Comparison of ENCODE assay signal across 8 cellular contexts in the genomic region with DNA sequence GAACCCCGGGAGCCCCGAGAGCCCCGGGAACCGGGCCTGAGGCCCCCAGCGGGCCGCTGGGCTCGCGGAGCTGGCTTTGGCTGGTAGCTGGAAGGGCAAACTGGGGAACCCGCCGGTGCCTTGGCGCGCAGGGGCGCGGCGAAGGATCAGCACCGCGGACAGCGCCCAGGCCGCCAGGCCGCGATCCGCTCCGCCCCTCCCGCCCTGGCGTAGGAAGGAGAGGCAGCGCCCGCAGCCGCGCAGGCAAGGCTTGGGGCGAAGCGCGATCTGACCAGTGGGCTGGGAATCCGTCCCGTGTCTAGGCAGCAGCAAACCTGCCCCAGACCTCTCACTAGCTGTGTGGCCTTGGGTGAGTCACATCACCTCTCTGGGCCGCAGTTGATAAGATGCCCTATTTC. TPM values are rescaled to one million over a fixed set of nuclear protein-coding genes. Genes with fewer than 3 reads are reported as not detected.
DNase-seq lines count a peak whose midpoint lies in the region; ATAC-seq, FAIRE-seq and TF ChIP-seq lines count a peak whose summit lies in the region.

No MANE protein-coding gene starts in this region.

- no peak for TF ChIP-seq POLR2A in H54 (IDR thresholded peaks at IDR 0.05; ENCODE audit: low read depth, low read length)

- no peaks in the 10 kb centered on the region for H3K9me3 ChIP-seq in naive thymus-derived CD4-positive, alpha-beta T cell (ENCODE audit: control insufficient read depth in 2 of 3, low read length in 3 of 3)

- H3K36me3 ChIP-seq in naive thymus-derived CD4-positive, alpha-beta T cell (ENCODE audit: control insufficient read depth in 2 of 3, insufficient read depth in 3 of 3, low read length in 3 of 3), result no peaks in the 10 kb centered on the region

- no peak overlapping the region for H3K4me3 Mint-ChIP-seq in activated T-cell treated with anti-CD3 and anti-CD28 coated beads, Interleukin-2, amount 50 U/mL, for 4 hours
- peak overlapping the region in 1 of 10 donors; percentile 19 for H3K4me3 Mint-ChIP-seq in naive thymus-derived CD4-positive, alpha-beta T cell

- intact Hi-C loops in naive thymus-derived CD4-positive, alpha-beta T cell (cut with micrococcal nuclease), result loop anchor here in 1 of 2 donors (1.0 kb wide), 1 partner anchor 38 kb away; a partner anchor contains a TSS

- DNase-seq in ACHN (peak; percentile 86), H54 (ENCODE audit: insufficient read length, low spot score) (peak; percentile 95), OCI-M2 (lab: John Stamatoyannopoulos, UW; ENCODE audit: unreplicated experiment) (peak; percentile 10), fibroblast of gingiva (ENCODE audit: low read depth) (peak; percentile 42)
- DNase-seq in activated T-cell treated with anti-CD3 and anti-CD28 coated beads, Interleukin-2, amount 50 U/mL, for 4 hours, result peak; percentile 60
- peak; percentile 50 to 87 (median 72) for DNase-seq in naive thymus-derived CD4-positive, alpha-beta T cell
- peak; percentile 17 to 56 for DNase-seq in stimulated activated CD8-positive, alpha-beta memory T cell treated with anti-CD3 and anti-CD28 coated beads, Interleukin-7, amount 100 ng/mL, for 4 hours (ENCODE audit: low read depth in 2 of 2)

- H3K9me3 Mint-ChIP-seq in activated T-cell treated with anti-CD3 and anti-CD28 coated beads, Interleukin-2, amount 50 U/mL, for 4 hours, result no peaks in the 10 kb centered on the region
- H3K9me3 Mint-ChIP-seq in naive thymus-derived CD4-positive, alpha-beta T cell, result peaks cover 0 to 6% (median 0%) of the 10 kb centered on the region in 11 donors

- no peaks in the 10 kb centered on the region for H3K36me3 Mint-ChIP-seq in activated T-cell treated with anti-CD3 and anti-CD28 coated beads, Interleukin-2, amount 50 U/mL, for 4 hours (ENCODE audit: insufficient read depth)
- H3K36me3 Mint-ChIP-seq in naive thymus-derived CD4-positive, alpha-beta T cell, result peaks cover 0 to 3% (median 0%) of the 10 kb centered on the region in 5 donors

- H3K27me3 ChIP-seq in naive thymus-derived CD4-positive, alpha-beta T cell (ENCODE audit: control insufficient read depth in 2 of 2, insufficient read depth in 2 of 2, low read length in 2 of 2), result no peaks in the 10 kb centered on the region

- FAIRE-seq in H54 (lab: Jason Lieb, UNC), result no peak

- POLR2A ChIA-PET in naive thymus-derived CD4-positive, alpha-beta T cell (lab: Charles Lee), result no interaction called here

- peak; percentile 98 to 99 for ATAC-seq in activated T-cell treated with anti-CD3 and anti-CD28 coated beads, Interleukin-2, amount 50 U/mL, for 4 hours
- peak; percentile 99 for ATAC-seq in naive thymus-derived CD4-positive, alpha-beta T cell
- ATAC-seq in HG03280 (IDR thresholded peaks at IDR 0.05; ENCODE audit: unreplicated experiment), result no peak

- peaks cover 67% of the 10 kb centered on the region for H3K27me3 Mint-ChIP-seq in activated T-cell treated with anti-CD3 and anti-CD28 coated beads, Interleukin-2, amount 50 U/mL, for 4 hours (ENCODE audit: low read depth)
- peaks cover 49 to 67% (median 58%) of the 10 kb centered on the region in 5 donors for H3K27me3 Mint-ChIP-seq in naive thymus-derived CD4-positive, alpha-beta T cell

- no peak overlapping the region for H3K27ac Mint-ChIP-seq in naive thymus-derived CD4-positive, alpha-beta T cell

- H3K27ac ChIP-seq in naive thymus-derived CD4-positive, alpha-beta T cell (ENCODE audit: low read depth, low read length), result no peak overlapping the region

- no peak overlapping the region for H3K4me3 ChIP-seq in naive thymus-derived CD4-positive, alpha-beta T cell (ENCODE audit: low read length)

- no peaks in the 10 kb centered on the region for H3K4me1 ChIP-seq in naive thymus-derived CD4-positive, alpha-beta T cell (ENCODE audit: control insufficient read depth in 2 of 2, insufficient read depth in 2 of 2, low read length in 2 of 2)

- in situ Hi-C loops in ACHN (cut with HindIII; ENCODE audit: low pct_ligation_motif_present, low pct_unique_long_range_greater_than_20kb, low sequenced_read_pairs), result no loop called here

- no peaks in the 10 kb centered on the region for H3K4me1 Mint-ChIP-seq in activated T-cell treated with anti-CD3 and anti-CD28 coated beads, Interleukin-2, amount 50 U/mL, for 4 hours (ENCODE audit: low read depth)
- H3K4me1 Mint-ChIP-seq in naive thymus-derived CD4-positive, alpha-beta T cell, result peaks cover 0 to 9% (median 0%) of the 10 kb centered on the region in 7 donors

- CTCF ChIA-PET in naive thymus-derived CD4-positive, alpha-beta T cell (lab: Charles Lee), result no interaction called here

RNA-seq across cellular contexts. Expression of a gene that starts 0.3 kb away (rescaled TPM):
- total RNA-seq in activated T-cell treated with anti-CD3 and anti-CD28 coated beads, Interleukin-2, amount 50 U/mL, for 4 hours, result under 1 TPM in 1 of 3 donors, not detected in 2; 0.16 TPM
- total RNA-seq in naive thymus-derived CD4-positive, alpha-beta T cell, result under 1 TPM; 0.12 to 0.54 (median 0.22) TPM
- not detected for polyA plus RNA-seq in naive thymus-derived CD4-positive, alpha-beta T cell

RNA-seq across cellular contexts. Expression of a gene that starts 38.2 kb away (rescaled TPM):
- 100 to 1,000 TPM; 245 to 297 (median 279) TPM for total RNA-seq in activated T-cell treated with anti-CD3 and anti-CD28 coated beads, Interleukin-2, amount 50 U/mL, for 4 hours
- 10 to 100 TPM; 34.6 to 71.1 (median 48.8) TPM for total RNA-seq in naive thymus-derived CD4-positive, alpha-beta T cell
- 10 to 100 TPM in 1 of 2 donors, 1 to 10 TPM in 1; 4.9 to 15.3 TPM for polyA plus RNA-seq in naive thymus-derived CD4-positive, alpha-beta T cell

RNA-seq across cellular contexts. Expression of a gene that starts 46.5 kb away (rescaled TPM):
- total RNA-seq in activated T-cell treated with anti-CD3 and anti-CD28 coated beads, Interleukin-2, amount 50 U/mL, for 4 hours, result 1 to 10 TPM in 2 of 3 donors, under 1 TPM in 1; 0.29 to 1.6 (median 1.2) TPM
- 10 to 100 TPM in 3 of 5 experiments, 1 to 10 TPM in 1, under 1 TPM in 1; 0.54 to 95.6 (median 20.8) TPM for total RNA-seq in naive thymus-derived CD4-positive, alpha-beta T cell
- polyA plus RNA-seq in naive thymus-derived CD4-positive, alpha-beta T cell, result 1 to 10 TPM; 2.3 to 2.6 TPM

Comparison
In these comparisons a context has a peak if more than half of its experiments do, and no peak if none do; other contexts are left out.
1. DNase-seq: peak in every context shown above with its lines; median percentile 95 in H54; 86 in ACHN; 72 in naive thymus-derived CD4-positive, alpha-beta T cell; 60 in activated T-cell treated with anti-CD3 and anti-CD28 coated beads, Interleukin-2, amount 50 U/mL, for 4 hours; 42 in fibroblast of gingiva; 36 in stimulated activated CD8-positive, alpha-beta memory T cell treated with anti-CD3 and anti-CD28 coated beads, Interleukin-7, amount 100 ng/mL, for 4 hours; 10 in OCI-M2.